2 cellular contexts compared by ENCODE assay signal in genomic region chr19:18311495-18311894, GRCh38.
TF ChIP-seq lines count a peak whose summit lies in the region.

No MANE protein-coding gene starts in this region.

TF ChIP-seq in K562, 482 proteins besides CTCF, POLR2A, EP300 and RAD21:
- TF ChIP-seq ZNF76 (CRISPR knock-in tag; IDR thresholded peaks at IDR 0.05; ENCODE audit: borderline replicate concordance) (no peak), RBFOX2 (IDR thresholded peaks at IDR 0.05; ENCODE audit: low read depth, low read length) (0 out of 2 replicates have a peak, but pooled peaks have one; percentile 19)

TF ChIP-seq in SK-N-SH treated with all-trans-retinoic acid at 6 μM for 48 hours, 23 proteins besides CTCF, POLR2A, EP300 and RAD21:
- TF ChIP-seq RARB (CRISPR knock-in tag; IDR thresholded peaks at IDR 0.05) (no peak), ZNF565 (CRISPR knock-in tag; conservative IDR thresholded peaks at IDR 0.05; ENCODE audit: low read depth) (no peak)
